16 cellular contexts compared by ENCODE assay signal in the genomic region with DNA sequence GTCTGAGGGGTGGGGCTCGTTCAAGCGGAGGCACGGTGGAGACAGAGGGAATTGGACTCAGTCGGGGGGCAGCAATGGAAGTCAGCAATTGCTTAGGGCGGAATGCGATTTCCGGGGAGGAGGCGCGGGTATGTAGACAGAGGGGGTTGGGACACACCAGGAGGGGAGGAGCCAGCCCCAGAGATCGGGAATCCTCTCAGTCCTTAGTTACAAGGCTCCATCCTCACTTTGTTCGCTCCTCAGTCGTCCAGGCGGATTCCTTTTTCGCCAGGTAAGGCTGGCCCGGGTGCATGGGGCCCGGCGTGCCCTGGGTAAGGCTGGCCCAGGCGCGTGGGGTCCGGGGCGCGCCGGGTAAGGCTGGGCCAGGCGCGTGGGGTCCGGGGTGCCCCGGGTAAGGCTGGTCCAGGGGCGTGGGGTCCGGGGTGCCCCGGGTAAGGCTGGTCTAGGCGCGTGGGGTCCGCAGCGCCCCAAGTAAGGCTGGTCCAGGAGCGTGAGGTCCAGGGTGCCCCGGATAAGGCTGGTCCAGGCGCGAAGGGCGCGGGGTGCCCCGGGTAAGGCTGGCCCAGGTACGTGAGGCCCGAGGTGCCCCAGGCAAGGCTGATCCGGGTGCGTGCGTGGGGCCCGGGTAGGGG. TPM values are rescaled to one million over a fixed set of nuclear protein-coding genes. Genes with fewer than 3 reads are reported as not detected.
DNase-seq lines count a peak whose midpoint lies in the region; ATAC-seq and TF ChIP-seq lines count a peak whose summit lies in the region.
"Had no signal": no experiment of that assay in that cellular context is flagged by ENCODE, and none has a peak within 500 bp of the region (broad histone marks: within the 10 kb centered on the region; RNA-seq: fewer than 3 reads in every experiment).

A gene with protein sequence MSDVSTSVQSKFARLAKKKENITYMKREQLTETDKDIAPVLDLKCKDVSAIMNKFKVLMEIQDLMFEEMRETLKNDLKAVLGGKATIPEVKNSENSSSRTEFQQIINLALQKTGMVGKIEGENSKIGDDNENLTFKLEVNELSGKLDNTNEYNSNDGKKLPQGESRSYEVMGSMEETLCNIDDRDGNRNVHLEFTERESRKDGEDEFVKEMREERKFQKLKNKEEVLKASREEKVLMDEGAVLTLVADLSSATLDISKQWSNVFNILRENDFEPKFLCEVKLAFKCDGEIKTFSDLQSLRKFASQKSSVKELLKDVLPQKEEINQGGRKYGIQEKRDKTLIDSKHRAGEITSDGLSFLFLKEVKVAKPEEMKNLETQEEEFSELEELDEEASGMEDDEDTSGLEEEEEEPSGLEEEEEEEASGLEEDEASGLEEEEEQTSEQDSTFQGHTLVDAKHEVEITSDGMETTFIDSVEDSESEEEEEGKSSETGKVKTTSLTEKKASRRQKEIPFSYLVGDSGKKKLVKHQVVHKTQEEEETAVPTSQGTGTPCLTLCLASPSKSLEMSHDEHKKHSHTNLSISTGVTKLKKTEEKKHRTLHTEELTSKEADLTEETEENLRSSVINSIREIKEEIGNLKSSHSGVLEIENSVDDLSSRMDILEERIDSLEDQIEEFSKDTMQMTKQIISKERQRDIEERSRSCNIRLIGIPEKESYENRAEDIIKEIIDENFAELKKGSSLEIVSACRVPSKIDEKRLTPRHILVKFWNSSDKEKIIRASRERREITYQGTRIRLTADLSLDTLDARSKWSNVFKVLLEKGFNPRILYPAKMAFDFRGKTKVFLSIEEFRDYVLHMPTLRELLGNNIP (plus strand): TSS at position 199 of the 632 bp plus-strand sequence. CDS start 11,780 bp downstream, outside the sequence.

- no peaks in the 10 kb centered on the region for H3K9me3 Mint-ChIP-seq in activated CD4-positive, alpha-beta T cell treated with anti-CD3 and anti-CD28 coated beads for 36 hours (ENCODE audit: low read depth)

- WGBS in mesenchymal stem cell, result 6% methylated on average over 31 of the region's 47 CpGs
- WGBS in testis, 2 donors, result 4 to 7% methylated on average over 28 to 46 of the region's 47 CpGs

- peak; percentile 12 for ATAC-seq in activated CD4-positive, alpha-beta T cell treated with anti-CD3 and anti-CD28 coated beads for 36 hours
- ATAC-seq in HG03565 (IDR thresholded peaks at IDR 0.05; ENCODE audit: unreplicated experiment), result no peak

- no peaks in the 10 kb centered on the region for H3K79me1 ChIP-seq in mesenchymal stem cell (replicated peaks; ENCODE audit: low read length, poor library complexity, severe bottlenecking)

- peaks cover 4% of the 10 kb centered on the region for H3K9me3 ChIP-seq in mesenchymal stem cell (ENCODE audit: control insufficient read depth, low read length)
- H3K9me3 ChIP-seq in testis, result no peaks in the 10 kb centered on the region
- H3K9me3 ChIP-seq in MM.1S (replicated peaks; ENCODE audit: insufficient read depth, low read length), result no peaks in the 10 kb centered on the region
- H3K9me3 ChIP-seq: HAP-1, neutrophil, tibial artery had no signal

- TF ChIP-seq CTCF in testis (IDR thresholded peaks at IDR 0.05) (no peak), MM.1S (IDR thresholded peaks at IDR 0.05; ENCODE audit: low read length) (no peak)

- H3F3A ChIP-seq in MM.1S (ENCODE audit: insufficient read depth, low read length), result no peaks in the 10 kb centered on the region

- H3K27me3 Mint-ChIP-seq in activated CD4-positive, alpha-beta T cell treated with anti-CD3 and anti-CD28 coated beads for 36 hours, result peaks cover 23% of the 10 kb centered on the region

- H3K4me2 ChIP-seq in mesenchymal stem cell (ENCODE audit: low read length, poor library complexity, severe bottlenecking) (peak within 1 kb of the TSS; percentile 53), MM.1S (ENCODE audit: low read depth, low read length) (no peak within 1 kb of the TSS)

- H2AFZ ChIP-seq in mesenchymal stem cell (ENCODE audit: low read depth, low read length) (no peak within 1 kb of the TSS), MM.1S (ENCODE audit: low read length) (no peak within 1 kb of the TSS)

- H3K36me3 Mint-ChIP-seq in activated CD4-positive, alpha-beta T cell treated with anti-CD3 and anti-CD28 coated beads for 36 hours (ENCODE audit: low read depth), result no peaks in the 10 kb centered on the region

- no peak within 1 kb of the TSS for H2BK5ac ChIP-seq in mesenchymal stem cell (ENCODE audit: low read depth, low read length, poor library complexity, severe bottlenecking)

- H3K4ac ChIP-seq in mesenchymal stem cell (ENCODE audit: low read depth in 1 of 2, low read length in 2 of 2), result no peak within 1 kb of the TSS

- no peak for TF ChIP-seq POLR2A in testis (IDR thresholded peaks at IDR 0.05)

- peak within 1 kb of the TSS in 1 of 2 experiments; percentile 83 for H3K23ac ChIP-seq in mesenchymal stem cell (ENCODE audit: low read length in 2 of 2)

- H2BK12ac ChIP-seq in mesenchymal stem cell (ENCODE audit: low read length in 2 of 2), result no peak within 1 kb of the TSS

- no peak within 1 kb of the TSS for H2BK120ac ChIP-seq in mesenchymal stem cell (ENCODE audit: low read depth, low read length)

- POLR2A ChIA-PET in activated CD4-positive, alpha-beta T cell treated with anti-CD3 and anti-CD28 coated beads for 36 hours (lab: Charles Lee), result no interaction called here

- peaks cover 5% of the 10 kb centered on the region for H3K4me1 Mint-ChIP-seq in activated CD4-positive, alpha-beta T cell treated with anti-CD3 and anti-CD28 coated beads for 36 hours

- intact Hi-C loops in activated CD4-positive, alpha-beta T cell treated with anti-CD3 and anti-CD28 coated beads for 36 hours (cut with DNase I, micrococcal nuclease), result no loop called here
- intact Hi-C loops in testis (cut with DNase I; ENCODE audit: low total_unique reads), result no loop called here

- no peak within 1 kb of the TSS for H3K18ac ChIP-seq in mesenchymal stem cell (ENCODE audit: low read depth in 1 of 2, low read length in 2 of 2)

- H3K36me3 ChIP-seq in mesenchymal stem cell (ENCODE audit: control insufficient read depth in 1 of 2, insufficient read depth in 2 of 2, low read depth in 1 of 2, low read length in 2 of 2) (no peaks in the 10 kb centered on the region), testis (ENCODE audit: low read depth, missing control alignments) (no peaks in the 10 kb centered on the region), MM.1S (replicated peaks; ENCODE audit: insufficient read depth, low read length) (no peaks in the 10 kb centered on the region)
- H3K36me3 ChIP-seq: HAP-1, neutrophil, tibial artery had no signal

- no peak within 1 kb of the TSS for H3K4me3 ChIP-seq in mesenchymal stem cell (ENCODE audit: insufficient read depth in 1 of 2, low read depth in 1 of 2, low read length in 2 of 2)
- H3K4me3 ChIP-seq in testis, result peak within 1 kb of the TSS; percentile 54 to 60
- no peak within 1 kb of the TSS for H3K4me3 ChIP-seq in MM.1S (ENCODE audit: low read length)
- H3K4me3 ChIP-seq: HAP-1, tibial artery had no signal

- no peak within 1 kb of the TSS for H4K8ac ChIP-seq in mesenchymal stem cell (ENCODE audit: low read length)

- H4K20me1 ChIP-seq in MM.1S (ENCODE audit: insufficient read depth, low read length), result no peaks in the 10 kb centered on the region

- no peak within 1 kb of the TSS for H3K4me3 Mint-ChIP-seq in activated CD4-positive, alpha-beta T cell treated with anti-CD3 and anti-CD28 coated beads for 36 hours

- H4K91ac ChIP-seq in mesenchymal stem cell (ENCODE audit: low read length), result no peak within 1 kb of the TSS

- H3K27me3 ChIP-seq in mesenchymal stem cell (ENCODE audit: control insufficient read depth in 1 of 2, insufficient read depth in 1 of 2, low read length in 2 of 2), result peaks cover 19 to 26% of the 10 kb centered on the region in 2 experiments
- H3K27me3 ChIP-seq in testis, result no peaks in the 10 kb centered on the region
- H3K27me3 ChIP-seq in MM.1S (replicated peaks; ENCODE audit: insufficient read depth, low read length), result no peaks in the 10 kb centered on the region

- no peaks in the 10 kb centered on the region for H3K9me2 ChIP-seq in MM.1S (replicated peaks; ENCODE audit: insufficient read depth, low read length)

- DNase-seq in activated CD4-positive, alpha-beta T cell treated with anti-CD3 and anti-CD28 coated beads for 36 hours, result no peak
- DNase-seq in activated CD4-positive, alpha-beta T cell treated with anti-CD3 and anti-CD28 coated beads for 4 hours, result no peak
- DNase-seq in ecto neural progenitor cell (ENCODE audit: low spot score) (peak; percentile 74), mesenchymal stem cell (no peak), testis (peak; percentile 51), MM.1S (no peak), NCI-H2081 (lab: John Stamatoyannopoulos, UW) (no peak)
- DNase-seq: 8988T; activated effector memory CD4-positive, alpha-beta T cell treated with Interleukin-2 at 50 U/mL for 16 hours; DMS79 treated with DMSO at 0.1 percent for 48 hours; tibial artery had no signal

- H3K27ac ChIP-seq in mesenchymal stem cell (ENCODE audit: low read length, poor library complexity, severe bottlenecking), result no peak within 1 kb of the TSS
- H3K27ac ChIP-seq in testis, result peak within 1 kb of the TSS; percentile 24 to 61
- H3K27ac ChIP-seq in MM.1S (ENCODE audit: low read length), result no peak within 1 kb of the TSS
- H3K27ac ChIP-seq: neutrophil, tibial artery had no signal

- H3K4me1 ChIP-seq in mesenchymal stem cell (ENCODE audit: control insufficient read depth, insufficient read depth, low read depth, low read length) (peaks cover 7% of the 10 kb centered on the region), testis (peaks cover 9% of the 10 kb centered on the region), MM.1S (ENCODE audit: low read length) (no peaks in the 10 kb centered on the region)

- no peak within 1 kb of the TSS for H2AK5ac ChIP-seq in mesenchymal stem cell (ENCODE audit: low read length, severe bottlenecking)

- no peaks in the 10 kb centered on the region for H3K79me2 ChIP-seq in MM.1S (ENCODE audit: low read length)

- H2BK15ac ChIP-seq in mesenchymal stem cell (ENCODE audit: low read depth, poor library complexity, severe bottlenecking), result no peak within 1 kb of the TSS

- H3K14ac ChIP-seq in mesenchymal stem cell (ENCODE audit: low read length in 2 of 2), result no peak within 1 kb of the TSS

- no peak within 1 kb of the TSS for H3K9ac ChIP-seq in mesenchymal stem cell (ENCODE audit: low read length)
- H3K9ac ChIP-seq in MM.1S (ENCODE audit: low read length), result no peak within 1 kb of the TSS

- CTCF ChIA-PET in activated CD4-positive, alpha-beta T cell treated with anti-CD3 and anti-CD28 coated beads for 36 hours (lab: Charles Lee), result no interaction called here

- H3K27ac Mint-ChIP-seq in activated CD4-positive, alpha-beta T cell treated with anti-CD3 and anti-CD28 coated beads for 36 hours, result no peak within 1 kb of the TSS

RNA-seq across cellular contexts. Expression of the gene that starts here (rescaled TPM):
- under 1 TPM; 0.07 to 0.09 TPM for total RNA-seq in activated CD4-positive, alpha-beta T cell treated with anti-CD3 and anti-CD28 coated beads for 36 hours
- polyA plus RNA-seq in mesenchymal stem cell (2013, experiment 1 of 2), result 0.01 TPM
- polyA plus RNA-seq in mesenchymal stem cell (2013, experiment 2 of 2), result 0.01 TPM
- 1 to 10 TPM; 8.4 to 9.1 TPM for total RNA-seq in testis
- polyA plus RNA-seq in testis (ENCODE audit: insufficient read depth, low read depth, low replicate concordance), result 1.5 TPM
- total RNA-seq: dermis microvascular lymphatic vessel endothelial cell, NCI-H460 had no signal

Comparison
In these comparisons a context has a peak if more than half of its experiments do, and no peak if none do; other contexts are left out.
1. RNA of the gene that starts here (total RNA-seq): 8.4 to 9.1 TPM in testis; 0.07 to 0.09 TPM in activated CD4-positive, alpha-beta T cell treated with anti-CD3 and anti-CD28 coated beads for 36 hours; every median in the first group is over 4 times any median in the second.
2. Peak in ATAC-seq in activated CD4-positive, alpha-beta T cell treated with anti-CD3 and anti-CD28 coated beads for 36 hours; RNA of the gene not detected or under 1 TPM.
3. DNase-seq: peak in ecto neural progenitor cell (single experiment) and testis (single experiment); none in activated CD4-positive, alpha-beta T cell treated with anti-CD3 and anti-CD28 coated beads for 36 hours (single experiment), activated CD4-positive, alpha-beta T cell treated with anti-CD3 and anti-CD28 coated beads for 4 hours (0 of 2), mesenchymal stem cell (single experiment), MM.1S (single experiment) and NCI-H2081 (0 of 2).
4. H3K27ac ChIP-seq: peak in testis (2 of 2); none in mesenchymal stem cell (single experiment) and MM.1S (single experiment).
5. H3K4me3 ChIP-seq: peak in testis (2 of 2); none in mesenchymal stem cell (0 of 2) and MM.1S (single experiment).